ENCODE assay signal across 18 cellular contexts in the genomic region with DNA sequence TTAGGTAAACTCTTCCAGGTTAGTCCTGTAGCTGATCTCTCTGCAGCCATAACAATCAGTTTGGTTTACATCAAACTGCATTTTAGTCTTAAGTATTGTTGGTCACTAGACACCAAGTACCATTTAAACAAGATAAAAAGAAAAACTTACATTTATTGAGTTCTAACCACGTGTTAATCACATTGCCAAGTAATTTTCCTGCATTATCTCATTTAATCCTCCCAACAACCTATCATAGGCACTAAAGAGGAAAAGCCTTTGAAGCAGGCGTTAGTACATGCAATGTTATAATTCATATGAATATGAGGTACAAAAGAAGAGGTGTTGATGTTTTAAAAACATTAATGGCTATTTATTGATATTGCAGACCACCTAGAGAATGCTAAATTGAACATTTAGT. TPM values are rescaled to one million over a fixed set of nuclear protein-coding genes. Genes with fewer than 3 reads are reported as not detected.
A peak's percentile ranks its signal among the peaks of the same experiment; 100 is the strongest.
DNase-seq lines count a peak whose midpoint lies in the region; ATAC-seq and TF ChIP-seq lines count a peak whose summit lies in the region.
"Had no signal": no experiment of that assay in that cellular context is flagged by ENCODE, and none has a peak within 500 bp of the region (broad histone marks: within the 10 kb centered on the region; RNA-seq: fewer than 3 reads in every experiment).

No MANE protein-coding gene starts in this region.

- H3K4me3 Mint-ChIP-seq in activated CD4-positive, alpha-beta T cell treated with anti-CD3 and anti-CD28 coated beads for 36 hours = no peak overlapping the region
- peak overlapping the region in 1 of 4 donors; percentile 39 for H3K4me3 Mint-ChIP-seq in CD4-positive, CD25-positive, alpha-beta regulatory T cell
- H3K4me3 Mint-ChIP-seq: CD14-positive monocyte; CD8-positive, alpha-beta memory T cell had no signal

- H3K4me1 ChIP-seq in CD4-positive, CD25-positive, alpha-beta regulatory T cell (ENCODE audit: control insufficient read depth, insufficient read depth, low read length, poor library complexity, severe bottlenecking) = peaks cover 62% of the 10 kb centered on the region
- peaks cover 41% of the 10 kb centered on the region for H3K4me1 ChIP-seq in DND-41 (ENCODE audit: insufficient read depth, low read length)
- peaks cover 21% of the 10 kb centered on the region for H3K4me1 ChIP-seq in mucosa of descending colon (ENCODE audit: low read depth)
- peaks cover 35% of the 10 kb centered on the region for H3K4me1 ChIP-seq in upper lobe of right lung

- POLR2A ChIA-PET in activated CD4-positive, alpha-beta T cell treated with anti-CD3 and anti-CD28 coated beads for 36 hours (lab: Charles Lee) = no interaction called here

- H3K4me3 ChIP-seq in CD4-positive, CD25-positive, alpha-beta regulatory T cell (ENCODE audit: low read depth, low read length) = peak overlapping the region; percentile 17
- H3K4me3 ChIP-seq in DND-41 (ENCODE audit: low read depth in 1 of 2, low read length in 2 of 2) (no peak overlapping the region), SK-N-MC (peak overlapping the region; percentile 71), mucosa of descending colon (no peak overlapping the region), upper lobe of right lung (no peak overlapping the region)
- H3K4me3 ChIP-seq: BLaER1, HAP-1, K562 had no signal

- peaks cover 67% of the 10 kb centered on the region for H3K4me1 Mint-ChIP-seq in activated CD4-positive, alpha-beta T cell treated with anti-CD3 and anti-CD28 coated beads for 36 hours
- H3K4me1 Mint-ChIP-seq in CD4-positive, CD25-positive, alpha-beta regulatory T cell = peaks cover 48 to 83% (median 68%) of the 10 kb centered on the region in 4 donors

- H3K27me3 Mint-ChIP-seq in activated CD4-positive, alpha-beta T cell treated with anti-CD3 and anti-CD28 coated beads for 36 hours = no peaks in the 10 kb centered on the region
- no peaks in the 10 kb centered on the region for H3K27me3 Mint-ChIP-seq in CD4-positive, CD25-positive, alpha-beta regulatory T cell
- H3K27me3 Mint-ChIP-seq: CD8-positive, alpha-beta memory T cell had no signal

- peaks cover 98% of the 10 kb centered on the region for H3K79me2 ChIP-seq in DND-41 (ENCODE audit: insufficient read depth, low read length)

- H3K27ac Mint-ChIP-seq in activated CD4-positive, alpha-beta T cell treated with anti-CD3 and anti-CD28 coated beads for 36 hours = peak overlapping the region; percentile 24
- H3K27ac Mint-ChIP-seq in CD4-positive, CD25-positive, alpha-beta regulatory T cell = peak overlapping the region in 2 of 3 donors; percentile 2 to 74

- intact Hi-C loops in activated CD4-positive, alpha-beta T cell treated with anti-CD3 and anti-CD28 coated beads for 36 hours (cut with DNase I, micrococcal nuclease) = no loop called here
- intact Hi-C loops in mucosa of descending colon (cut with DNase I, micrococcal nuclease) = no loop called here
- intact Hi-C loops in upper lobe of right lung (cut with DNase I) = no loop called here

- H3K9ac ChIP-seq in DND-41 (ENCODE audit: low read depth, low read length) = no peak overlapping the region
- peak overlapping the region; percentile 62 for H3K9ac ChIP-seq in SK-N-MC (ENCODE audit: insufficient read length)
- H3K9ac ChIP-seq: BLaER1 had no signal

- no peaks in the 10 kb centered on the region for H3K9me3 ChIP-seq in CD4-positive, CD25-positive, alpha-beta regulatory T cell (ENCODE audit: control insufficient read depth in 2 of 2, low read length in 2 of 2)
- no peaks in the 10 kb centered on the region for H3K9me3 ChIP-seq in DND-41 (ENCODE audit: insufficient read depth, low read length, severe bottlenecking)
- no peaks in the 10 kb centered on the region for H3K9me3 ChIP-seq in SK-N-MC (ENCODE audit: low read depth, low read length)
- no peaks in the 10 kb centered on the region for H3K9me3 ChIP-seq in mucosa of descending colon
- H3K9me3 ChIP-seq in upper lobe of right lung = no peaks in the 10 kb centered on the region
- H3K9me3 ChIP-seq: BLaER1, HAP-1 had no signal

- TF ChIP-seq CTCF in DND-41 (IDR thresholded peaks at IDR 0.05; ENCODE audit: borderline replicate concordance, extremely low read depth, low read length, poor library complexity, severe bottlenecking) (no peak), mucosa of descending colon (IDR thresholded peaks at IDR 0.05) (no peak), upper lobe of right lung (IDR thresholded peaks at IDR 0.05) (no peak)

- H3K36me3 Mint-ChIP-seq in activated CD4-positive, alpha-beta T cell treated with anti-CD3 and anti-CD28 coated beads for 36 hours (ENCODE audit: low read depth) = peaks cover 65% of the 10 kb centered on the region
- H3K36me3 Mint-ChIP-seq in CD4-positive, CD25-positive, alpha-beta regulatory T cell = peaks cover 34% of the 10 kb centered on the region

- peaks cover 29% of the 10 kb centered on the region; the same call in 1 of the 2 replicates for H4K20me1 ChIP-seq in DND-41 (ENCODE audit: insufficient read depth, low read length)

- H3K36me3 ChIP-seq in CD4-positive, CD25-positive, alpha-beta regulatory T cell (ENCODE audit: control insufficient read depth, insufficient read depth, low read length) = peaks cover 65% of the 10 kb centered on the region
- H3K36me3 ChIP-seq in DND-41 (ENCODE audit: insufficient read depth, low read length) (peaks cover 86% of the 10 kb centered on the region), SK-N-MC (ENCODE audit: insufficient read depth, low read length) (peaks cover 63% of the 10 kb centered on the region), mucosa of descending colon (ENCODE audit: low read depth) (no peaks in the 10 kb centered on the region), upper lobe of right lung (peaks cover 62% of the 10 kb centered on the region)

- H3K4me2 ChIP-seq in DND-41 (ENCODE audit: insufficient read depth, low read length) = peak overlapping the region; percentile 23; the same call in 1 of the 2 replicates
- H3K4me2 ChIP-seq: BLaER1 had no signal

- no peaks in the 10 kb centered on the region for H3K27me3 ChIP-seq in CD4-positive, CD25-positive, alpha-beta regulatory T cell (ENCODE audit: control insufficient read depth, insufficient read depth, low read length)
- H3K27me3 ChIP-seq in DND-41 (ENCODE audit: insufficient read depth, low read length, poor library complexity) (no peaks in the 10 kb centered on the region), upper lobe of right lung (no peaks in the 10 kb centered on the region)
- H3K27me3 ChIP-seq: BLaER1 had no signal

- CTCF ChIA-PET in activated CD4-positive, alpha-beta T cell treated with anti-CD3 and anti-CD28 coated beads for 36 hours (lab: Charles Lee) = interaction anchor here (1.2 to 2.9 kb wide), 2 partner anchors 15 to 50 kb away, joined by 4 to 10 read pairs; no protein-coding TSS in a partner anchor

- ATAC-seq in activated CD4-positive, alpha-beta T cell treated with anti-CD3 and anti-CD28 coated beads for 36 hours = no peak
- no peak for ATAC-seq in CD4-positive, CD25-positive, alpha-beta regulatory T cell (ENCODE audit: low read depth in 2 of 2)
- ATAC-seq in DND-41 (ENCODE audit: insufficient read depth, low read depth) (no peak), mucosa of descending colon (no peak), upper lobe of right lung (no peak), HG03196 (IDR thresholded peaks at IDR 0.05; ENCODE audit: unreplicated experiment) (no peak)
- ATAC-seq: K562 had no signal

- no peak for DNase-seq in activated CD4-positive, alpha-beta T cell treated with anti-CD3 and anti-CD28 coated beads for 36 hours
- no peak for DNase-seq in activated CD4-positive, alpha-beta T cell treated with anti-CD3 and anti-CD28 coated beads for 1 hour
- DNase-seq in CD4-positive, CD25-positive, alpha-beta regulatory T cell = no peak
- no peak for DNase-seq in DND-41
- no peak for DNase-seq in SK-N-MC (ENCODE audit: low read depth, low spot score)
- DNase-seq in mucosa of descending colon = no peak
- DNase-seq in upper lobe of right lung = no peak
- DNase-seq: 8988T; CD8-positive, alpha-beta memory T cell; COR-L47; GDM1; IMR-90 had no signal

- no peak overlapping the region for H2AFZ ChIP-seq in DND-41 (ENCODE audit: low read depth, low read length)

- no peaks in the 10 kb centered on the region for H3K9me3 Mint-ChIP-seq in activated CD4-positive, alpha-beta T cell treated with anti-CD3 and anti-CD28 coated beads for 36 hours (ENCODE audit: low read depth)
- H3K9me3 Mint-ChIP-seq in CD4-positive, CD25-positive, alpha-beta regulatory T cell = no peaks in the 10 kb centered on the region
- H3K9me3 Mint-ChIP-seq: CD8-positive, alpha-beta memory T cell had no signal

- H3K27ac ChIP-seq in CD4-positive, CD25-positive, alpha-beta regulatory T cell (ENCODE audit: insufficient read depth, low read length, poor library complexity, severe bottlenecking) = no peak overlapping the region
- H3K27ac ChIP-seq in DND-41 (ENCODE audit: low read length) (no peak overlapping the region), SK-N-MC (peak overlapping the region; percentile 97), upper lobe of right lung (no peak overlapping the region)
- H3K27ac ChIP-seq: BLaER1, HL-60 had no signal

RNA-seq across cellular contexts. Expression of gene DR1, which starts 9.0 kb away (rescaled TPM):
- total RNA-seq in activated CD4-positive, alpha-beta T cell treated with anti-CD3 and anti-CD28 coated beads for 36 hours = 10 to 100 TPM; 84.8 to 95.3 TPM
- total RNA-seq in CD4-positive, CD25-positive, alpha-beta regulatory T cell = 85.4 TPM
- polyA plus RNA-seq in CD4-positive, CD25-positive, alpha-beta regulatory T cell = 10 to 100 TPM; 69.5 to 83.5 (median 74.6) TPM
- total RNA-seq in mucosa of descending colon (10 to 100 TPM; 45.1 to 50.3 (median 47.4) TPM), upper lobe of right lung (47.1 TPM)

Comparison
In these comparisons a context has a peak if more than half of its experiments do, and no peak if none do; other contexts are left out.
1. H3K4me3 ChIP-seq: peak in CD4-positive, CD25-positive, alpha-beta regulatory T cell (single experiment) and SK-N-MC (single experiment); none in DND-41 (0 of 2), mucosa of descending colon (single experiment) and upper lobe of right lung (single experiment).